ENCODE assay signal across 19 cellular contexts in the genomic region with DNA sequence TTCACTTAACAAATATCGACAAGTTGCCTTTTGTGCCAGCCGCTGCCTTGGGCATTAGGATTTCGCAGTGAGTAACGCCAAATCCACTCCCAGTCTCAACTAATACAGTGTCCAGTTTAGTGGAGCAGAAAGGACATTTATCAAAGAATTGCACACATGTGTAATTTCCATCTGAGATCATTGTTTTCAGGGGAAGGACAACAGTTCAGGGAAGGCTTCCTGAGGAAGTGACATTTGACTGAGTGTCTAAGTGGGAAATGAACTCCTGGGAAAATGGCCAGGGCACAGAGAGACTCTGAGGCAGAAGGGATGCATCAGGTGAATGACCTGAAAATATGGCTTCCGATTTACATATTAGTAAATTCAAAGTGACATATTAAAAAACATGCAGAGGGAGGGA.
DNase-seq lines count a peak whose midpoint lies in the region; ATAC-seq and TF ChIP-seq lines count a peak whose summit lies in the region.
"Had no signal": no experiment of that assay in that cellular context is flagged by ENCODE, and none has a peak within 500 bp of the region (broad histone marks: within the 10 kb centered on the region; RNA-seq: fewer than 3 reads in every experiment).

No MANE protein-coding gene starts in this region.

- no peak overlapping the region for H3K4me3 Mint-ChIP-seq in nephron
- H3K4me3 Mint-ChIP-seq: CD4-positive, CD25-positive, alpha-beta regulatory T cell had no signal

- peak overlapping the region in 2 of 3 experiments; percentile 35 to 39 for H3K27ac Mint-ChIP-seq in nephron
- H3K27ac Mint-ChIP-seq: CD4-positive, CD25-positive, alpha-beta regulatory T cell had no signal

- H3K36me3 Mint-ChIP-seq in nephron (ENCODE audit: low read depth), result peaks cover 24% of the 10 kb centered on the region
- H3K36me3 Mint-ChIP-seq: CD4-positive, CD25-positive, alpha-beta regulatory T cell had no signal

- no peak for TF ChIP-seq CTCF in fibroblast of pulmonary artery (IDR thresholded peaks at IDR 0.05; ENCODE audit: low read length, missing control alignments)
- no peak for TF ChIP-seq CTCF in nephron (IDR thresholded peaks at IDR 0.05; ENCODE audit: unreplicated experiment in 3 of 3)

- H3K27me3 Mint-ChIP-seq in nephron (ENCODE audit: low read depth), result no peaks in the 10 kb centered on the region
- H3K27me3 Mint-ChIP-seq: CD4-positive, CD25-positive, alpha-beta regulatory T cell had no signal

- H3K4me3 ChIP-seq in fibroblast of pulmonary artery (replicated peaks; ENCODE audit: low read depth, low read length), result no peak overlapping the region
- H3K4me3 ChIP-seq: GM12878, K562, MG63, Peyer's patch, SJSA1 had no signal

- H3K4me1 Mint-ChIP-seq in nephron, result peaks cover 4% of the 10 kb centered on the region
- H3K4me1 Mint-ChIP-seq: CD4-positive, CD25-positive, alpha-beta regulatory T cell had no signal

- ATAC-seq in GM19467 (IDR thresholded peaks at IDR 0.05; ENCODE audit: unreplicated experiment), result no peak
- ATAC-seq: GM12878, K562 had no signal

- no peaks in the 10 kb centered on the region for H3K9me3 Mint-ChIP-seq in nephron
- H3K9me3 Mint-ChIP-seq: CD4-positive, CD25-positive, alpha-beta regulatory T cell had no signal

- DNase-seq in G401 (ENCODE audit: low spot score), result peak; percentile 10
- DNase-seq in NCI-H69 (lab: John Stamatoyannopoulos, UW), result peak; percentile 4
- DNase-seq in fibroblast of pulmonary artery (ENCODE audit: low read depth), result peak; percentile 4
- DNase-seq in EL, result no peak
- no peak for DNase-seq in GM03348 (ENCODE audit: low spot score)
- DNase-seq: CD4-positive, CD25-positive, alpha-beta regulatory T cell; H7; MG63; NCI-H1048; NCI-H1417 treated with DMSO at 0.1 percent for 48 hours; NCI-H187; NCI-H345; NCI-H82; Peyer's patch had no signal

- in situ Hi-C loops in G401 (cut with HindIII; ENCODE audit: low sequenced_read_pairs), result no loop called here

Comparison
In these comparisons a context has a peak if more than half of its experiments do, and no peak if none do; other contexts are left out.
1. DNase-seq: peak in G401 (single experiment), NCI-H69 (single experiment) and fibroblast of pulmonary artery (single experiment); none in EL (single experiment) and GM03348 (single experiment).